In genomic region chr12:132825089-132825488, GRCh38 we compare ENCODE assay signal across 19 cellular contexts. TPM values are rescaled to one million over a fixed set of nuclear protein-coding genes. Genes with fewer than 3 reads are reported as not detected.
DNase-seq lines count a peak whose midpoint lies in the region; ATAC-seq, FAIRE-seq and TF ChIP-seq lines count a peak whose summit lies in the region.
"Had no signal": no experiment of that assay in that cellular context is flagged by ENCODE, and none has a peak within 500 bp of the region (broad histone marks: within the 10 kb centered on the region; RNA-seq: fewer than 3 reads in every experiment).

No MANE protein-coding gene starts in this region.

- H3K36me3 ChIP-seq in astrocyte (ENCODE audit: insufficient read depth, low read length): peaks cover 25% of the 10 kb centered on the region

- no peaks in the 10 kb centered on the region for H3K9me3 Mint-ChIP-seq in natural killer cell
- no peaks in the 10 kb centered on the region for H3K9me3 Mint-ChIP-seq in natural killer cell treated with Interleukin-12 subunit alpha and Interleukin-12 subunit beta and Interleukin-15 and Interleukin-18, amount 100 ng/mL, for 72 hours
- no peaks in the 10 kb centered on the region for H3K9me3 Mint-ChIP-seq in astrocyte (ENCODE audit: unreplicated experiment)
- no peaks in the 10 kb centered on the region for H3K9me3 Mint-ChIP-seq in memory B cell
- no peaks in the 10 kb centered on the region for H3K9me3 Mint-ChIP-seq in stimulated activated memory B cell treated with anti-CD40 and anti-IgM and Interleukin-4, amounts not matched to agents 10 μg/mL and 1 μg/mL and 100 μg/mL, for 72 hours

- intact Hi-C loops in natural killer cell (cut with micrococcal nuclease): no loop called here

- peaks cover 69% of the 10 kb centered on the region for H3K79me2 ChIP-seq in astrocyte (ENCODE audit: insufficient read depth, low read length)

- H4K20me1 ChIP-seq in astrocyte (ENCODE audit: insufficient read depth, low read length): peaks cover 69% of the 10 kb centered on the region

- peaks cover 28 to 34% of the 10 kb centered on the region in 2 donors for H3K4me1 Mint-ChIP-seq in natural killer cell
- peaks cover 29% of the 10 kb centered on the region in 2 donors for H3K4me1 Mint-ChIP-seq in natural killer cell treated with Interleukin-12 subunit alpha and Interleukin-12 subunit beta and Interleukin-15 and Interleukin-18, amount 100 ng/mL, for 72 hours (ENCODE audit: low read depth in 2 of 2)
- H3K4me1 Mint-ChIP-seq in astrocyte (ENCODE audit: low read depth, unreplicated experiment): peaks cover 26% of the 10 kb centered on the region
- H3K4me1 Mint-ChIP-seq in memory B cell: peaks cover 25% of the 10 kb centered on the region
- H3K4me1 Mint-ChIP-seq in stimulated activated memory B cell treated with anti-CD40 and anti-IgM and Interleukin-4, amounts not matched to agents 10 μg/mL and 1 μg/mL and 100 μg/mL, for 72 hours: peaks cover 62% of the 10 kb centered on the region

- no peak for FAIRE-seq in astrocyte (lab: Jason Lieb, UNC)
- FAIRE-seq: G401.6, GM18507, H1 had no signal

- H3K4me1 ChIP-seq in astrocyte (ENCODE audit: insufficient read depth, low read length): peaks cover 16% of the 10 kb centered on the region

- no peaks in the 10 kb centered on the region for H3K9me3 ChIP-seq in astrocyte (ENCODE audit: insufficient read depth, low read depth, low read length)
- H3K9me3 ChIP-seq: BLaER1 treated with 17β-estradiol and CSF1 and Interleukin-3, amounts not matched to agents 10 nM and 100 nM had no signal

- ATAC-seq in natural killer cell: no peak
- ATAC-seq in natural killer cell treated with Interleukin-12 subunit alpha and Interleukin-12 subunit beta and Interleukin-15 and Interleukin-18, amount 100 ng/mL, for 72 hours: no peak
- ATAC-seq in memory B cell (ENCODE audit: low read depth): no peak
- ATAC-seq in stimulated activated memory B cell treated with anti-CD40 and anti-IgM and Interleukin-4, amounts not matched to agents 10 μg/mL and 1 μg/mL and 100 μg/mL, for 72 hours: no peak
- ATAC-seq: SK-N-SH treated with all-trans-retinoic acid at 6 μM for 48 hours had no signal

- H3K27me3 Mint-ChIP-seq in natural killer cell (ENCODE audit: low read depth in 2 of 2) (no peaks in the 10 kb centered on the region), astrocyte (ENCODE audit: low read depth, unreplicated experiment) (no peaks in the 10 kb centered on the region), memory B cell (no peaks in the 10 kb centered on the region)
- H3K27me3 Mint-ChIP-seq in natural killer cell treated with Interleukin-12 subunit alpha and Interleukin-12 subunit beta and Interleukin-15 and Interleukin-18, amount 100 ng/mL, for 72 hours: no peaks in the 10 kb centered on the region
- H3K27me3 Mint-ChIP-seq in stimulated activated memory B cell treated with anti-CD40 and anti-IgM and Interleukin-4, amounts not matched to agents 10 μg/mL and 1 μg/mL and 100 μg/mL, for 72 hours: no peaks in the 10 kb centered on the region

- DNase-seq in natural killer cell: no peak
- no peak for DNase-seq in natural killer cell treated with Interleukin-12 subunit alpha and Interleukin-12 subunit beta and Interleukin-15 and Interleukin-18, amount 100 ng/mL, for 72 hours (ENCODE audit: low spot score)
- no peak for DNase-seq in astrocyte (ENCODE audit: low read depth)
- no peak for DNase-seq in memory B cell (ENCODE audit: low spot score in 2 of 2)
- no peak for DNase-seq in GF-D8 (lab: John Stamatoyannopoulos, UW)
- DNase-seq in NCI-H526 (lab: John Stamatoyannopoulos, UW): no peak
- DNase-seq in SK-N-DZ (ENCODE audit: low spot score): no peak
- DNase-seq: NCI-H187, NCI-H2107, NCI-H2227 treated with DMSO at 0.1 percent for 48 hours, NCI-H510A treated with DMSO at 0.1 percent for 48 hours, RPMI8226, SHP77 treated with DMSO at 0.1 percent for 48 hours had no signal

- H3K27ac ChIP-seq in astrocyte (ENCODE audit: low read depth, low read length): no peak overlapping the region
- H3K27ac ChIP-seq: BLaER1 treated with 17β-estradiol and CSF1 and Interleukin-3, amounts not matched to agents 10 nM and 100 nM had no signal

- H3K4me2 ChIP-seq in astrocyte (ENCODE audit: low read length): peak overlapping the region; percentile 23
- H3K4me2 ChIP-seq: BLaER1 treated with 17β-estradiol and CSF1 and Interleukin-3, amounts not matched to agents 10 nM and 100 nM had no signal

- no peak overlapping the region for H3K27ac Mint-ChIP-seq in natural killer cell
- H3K27ac Mint-ChIP-seq in natural killer cell treated with Interleukin-12 subunit alpha and Interleukin-12 subunit beta and Interleukin-15 and Interleukin-18, amount 100 ng/mL, for 72 hours: no peak overlapping the region
- H3K27ac Mint-ChIP-seq in astrocyte (ENCODE audit: unreplicated experiment): no peak overlapping the region
- H3K27ac Mint-ChIP-seq in memory B cell: peak overlapping the region; percentile 24
- peak overlapping the region; percentile 54 for H3K27ac Mint-ChIP-seq in stimulated activated memory B cell treated with anti-CD40 and anti-IgM and Interleukin-4, amounts not matched to agents 10 μg/mL and 1 μg/mL and 100 μg/mL, for 72 hours

- TF ChIP-seq CTCF in natural killer cell (IDR thresholded peaks at IDR 0.05) (no peak), astrocyte (IDR thresholded peaks at IDR 0.05; ENCODE audit: insufficient read depth, low read depth, low read length) (no peak)

- H3K36me3 Mint-ChIP-seq in natural killer cell: no peaks in the 10 kb centered on the region
- peaks cover 11% of the 10 kb centered on the region for H3K36me3 Mint-ChIP-seq in natural killer cell treated with Interleukin-12 subunit alpha and Interleukin-12 subunit beta and Interleukin-15 and Interleukin-18, amount 100 ng/mL, for 72 hours
- peaks cover 29% of the 10 kb centered on the region for H3K36me3 Mint-ChIP-seq in astrocyte (ENCODE audit: low read depth, unreplicated experiment)
- H3K36me3 Mint-ChIP-seq in memory B cell: peaks cover 13% of the 10 kb centered on the region
- peaks cover 51% of the 10 kb centered on the region for H3K36me3 Mint-ChIP-seq in stimulated activated memory B cell treated with anti-CD40 and anti-IgM and Interleukin-4, amounts not matched to agents 10 μg/mL and 1 μg/mL and 100 μg/mL, for 72 hours

- H2AFZ ChIP-seq in astrocyte (ENCODE audit: low read depth, low read length): no peak overlapping the region

- no peak overlapping the region for H3K4me3 ChIP-seq in astrocyte (ENCODE audit: insufficient read depth, low read depth, low read length)
- H3K4me3 ChIP-seq: BLaER1 treated with 17β-estradiol and CSF1 and Interleukin-3, amounts not matched to agents 10 nM and 100 nM had no signal

- H3K9ac ChIP-seq in astrocyte (ENCODE audit: low read length): no peak overlapping the region

- peak overlapping the region; percentile 41 for H3K4me3 Mint-ChIP-seq in natural killer cell
- H3K4me3 Mint-ChIP-seq in natural killer cell treated with Interleukin-12 subunit alpha and Interleukin-12 subunit beta and Interleukin-15 and Interleukin-18, amount 100 ng/mL, for 72 hours: no peak overlapping the region
- no peak overlapping the region for H3K4me3 Mint-ChIP-seq in astrocyte (ENCODE audit: unreplicated experiment)
- no peak overlapping the region for H3K4me3 Mint-ChIP-seq in memory B cell
- no peak overlapping the region for H3K4me3 Mint-ChIP-seq in stimulated activated memory B cell treated with anti-CD40 and anti-IgM and Interleukin-4, amounts not matched to agents 10 μg/mL and 1 μg/mL and 100 μg/mL, for 72 hours

- H3K27me3 ChIP-seq in astrocyte (ENCODE audit: insufficient read depth, low read length): no peaks in the 10 kb centered on the region
- H3K27me3 ChIP-seq: BLaER1 treated with 17β-estradiol and CSF1 and Interleukin-3, amounts not matched to agents 10 nM and 100 nM had no signal

RNA-seq across cellular contexts. Expression of gene GOLGA3, which starts 3.6 kb away (rescaled TPM):
- 10 to 100 TPM; 39.1 to 54.3 (median 50.9) TPM for total RNA-seq in natural killer cell
- total RNA-seq in natural killer cell treated with Interleukin-12 subunit alpha and Interleukin-12 subunit beta and Interleukin-15 and Interleukin-18, amount 100 ng/mL, for 72 hours: 100 to 1,000 TPM in 1 of 2 donors, 10 to 100 TPM in 1; 69.3 to 118 TPM
- 86.7 and 97.8 TPM in 2 replicates for total RNA-seq in astrocyte
- polyA plus RNA-seq in SK-N-DZ (2014; cell fraction: cytosol; rRNA removed): 21.1 and 26.2 TPM in 2 replicates
- polyA plus RNA-seq in SK-N-DZ (2014; cell fraction: nucleus; rRNA removed): 25.9 and 59.6 TPM in 2 replicates

Comparison
In these comparisons a context has a peak if more than half of its experiments do, and no peak if none do; other contexts are left out.
1. H3K27ac Mint-ChIP-seq: peak in memory B cell (single experiment) and stimulated activated memory B cell treated with anti-CD40 and anti-IgM and Interleukin-4, amounts not matched to agents 10 μg/mL and 1 μg/mL and 100 μg/mL, for 72 hours (single experiment); none in natural killer cell (0 of 2), natural killer cell treated with Interleukin-12 subunit alpha and Interleukin-12 subunit beta and Interleukin-15 and Interleukin-18, amount 100 ng/mL, for 72 hours (0 of 2) and astrocyte (single experiment).